Comparison of ENCODE assay signal across 8 cellular contexts in the genomic region with DNA sequence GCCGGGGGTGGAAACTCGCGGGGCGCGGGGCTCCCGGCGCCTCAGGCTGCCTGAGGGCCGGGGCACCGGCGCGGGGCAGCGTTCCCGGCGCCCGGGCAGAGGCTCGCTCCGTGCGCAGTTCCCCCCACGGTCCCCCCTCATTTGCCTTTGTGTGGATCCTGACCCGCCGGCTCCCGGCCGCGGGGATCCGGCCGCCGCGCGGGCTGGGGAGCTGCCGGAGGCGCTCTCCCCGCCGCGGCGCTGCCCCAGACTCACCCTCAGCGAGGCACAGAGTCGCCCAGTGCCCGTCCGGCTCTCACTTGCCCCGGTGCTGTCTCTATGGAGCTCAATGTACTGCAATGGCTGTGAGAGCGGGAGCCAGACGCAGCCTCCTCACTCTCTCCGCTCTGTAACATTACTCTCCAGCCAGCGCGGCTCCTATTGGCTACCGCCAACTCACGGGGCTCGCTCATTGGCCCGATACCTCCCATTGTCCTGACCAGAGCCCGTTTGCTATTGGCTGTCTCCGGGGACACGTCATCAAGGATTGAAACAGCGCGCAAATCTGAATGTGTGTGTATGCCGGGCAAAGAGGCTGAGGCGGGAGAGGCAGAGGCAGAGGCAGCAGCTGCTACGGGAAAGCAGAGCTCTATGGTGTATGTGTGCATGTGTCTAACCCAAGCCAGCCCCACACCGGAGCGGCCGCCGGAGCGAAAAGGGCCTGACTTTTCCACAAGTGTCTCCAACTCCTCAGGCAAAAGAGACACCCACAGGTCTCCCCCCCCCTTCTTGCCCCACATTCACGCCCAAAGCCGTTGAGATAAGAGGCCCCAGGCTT. TPM values are rescaled to one million over a fixed set of nuclear protein-coding genes. Genes with fewer than 3 reads are reported as not detected.
DNase-seq lines count a peak whose midpoint lies in the region; ATAC-seq, FAIRE-seq and TF ChIP-seq lines count a peak whose summit lies in the region.

A gene (minus strand): TSS at position 396 of the 817 bp plus-strand sequence. CDS start 2,256 bp downstream, outside the sequence.

- peak within 1 kb of the TSS; percentile 93 for H3K4me2 ChIP-seq in trophoblast cell (ENCODE audit: low read length)

- H2BK120ac ChIP-seq in trophoblast cell (ENCODE audit: insufficient read depth, low read length, poor library complexity) = peak within 1 kb of the TSS; percentile 93

- peak within 1 kb of the TSS; percentile 100 for H3K9ac ChIP-seq in trophoblast cell (ENCODE audit: low read length)

- peak within 1 kb of the TSS; percentile 88 to 95 (median 89) for H3K4me3 Mint-ChIP-seq in T-cell

- peak within 1 kb of the TSS; percentile 35 for H2AFZ ChIP-seq in trophoblast cell (ENCODE audit: insufficient read depth, low read length, poor library complexity)

- peak within 1 kb of the TSS; percentile 96 for H3K4me3 ChIP-seq in trophoblast cell (ENCODE audit: low read depth, low read length)
- H3K4me3 ChIP-seq in transverse colon = peak within 1 kb of the TSS; percentile 80 to 100 (median 96)

- no peak for TF ChIP-seq CTCF in transverse colon (IDR thresholded peaks at IDR 0.05)

- DNase-seq in GM12891 (ENCODE audit: insufficient read length, low spot score) (peak; percentile 74), NCI-H1436 treated with DMSO at 0.1 percent for 48 hours (lab: John Stamatoyannopoulos, UW) (peak; percentile 83), T-cell (peak; percentile 87 to 99 (median 97)), cardiac septum (ENCODE audit: low spot score) (peak; percentile 99), trophoblast cell (peak; percentile 99 to 100), transverse colon (peak; percentile 98)

- H3K4ac ChIP-seq in trophoblast cell (ENCODE audit: low read depth, low read length) = peak within 1 kb of the TSS; percentile 90

- H3K27ac ChIP-seq in adipose tissue (ENCODE audit: low read depth, low read length) (peak within 1 kb of the TSS; percentile 97), trophoblast cell (ENCODE audit: low read depth, low read length) (peak within 1 kb of the TSS; percentile 99), transverse colon (peak within 1 kb of the TSS; percentile 99 to 100 (median 100))

- peak within 1 kb of the TSS; percentile 94 for H4K91ac ChIP-seq in trophoblast cell (ENCODE audit: low read depth, low read length)

- peak within 1 kb of the TSS; percentile 91 for H3K18ac ChIP-seq in trophoblast cell (ENCODE audit: low read length)

- peak within 1 kb of the TSS; percentile 91 for H4K12ac ChIP-seq in trophoblast cell (ENCODE audit: low read depth, low read length)

- H3K14ac ChIP-seq in trophoblast cell (ENCODE audit: low read length) = peak within 1 kb of the TSS; percentile 98

- H3K27me3 ChIP-seq in trophoblast cell (ENCODE audit: insufficient read depth, low read length) (no peaks in the 10 kb centered on the region), transverse colon (no peaks in the 10 kb centered on the region)

- peak within 1 kb of the TSS; percentile 88 for H4K8ac ChIP-seq in trophoblast cell (ENCODE audit: low read depth, low read length)

- H3K23ac ChIP-seq in trophoblast cell (ENCODE audit: low read length) = no peak within 1 kb of the TSS

- ATAC-seq in HG02840 (IDR thresholded peaks at IDR 0.05; ENCODE audit: low FRiP score, unreplicated experiment) (peak; percentile 91), T-cell (replicated peaks in 1 of 4) (peak; percentile 83 to 89 (median 86))

- no peak for TF ChIP-seq EP300 in transverse colon (IDR thresholded peaks at IDR 0.05; ENCODE audit: low read depth)

- H3K4me1 ChIP-seq in trophoblast cell (ENCODE audit: control insufficient read depth in 1 of 2, insufficient read depth in 2 of 2, low read length in 2 of 2) = peaks cover 0 to 3% of the 10 kb centered on the region in 2 experiments
- H3K4me1 ChIP-seq in transverse colon = peaks cover 4 to 32% (median 23%) of the 10 kb centered on the region in 4 donors

- POLR2A ChIA-PET in T-cell (lab: Charles Lee) = interaction anchor here (0.6 to 0.8 kb wide), 5 partner anchors 45 to 315 kb away, joined by 3 to 5 read pairs (median 3); no protein-coding TSS in a partner anchor

- H3K79me2 ChIP-seq in trophoblast cell (ENCODE audit: control insufficient read depth, insufficient read depth, low read length, poor library complexity) = peaks cover 12% of the 10 kb centered on the region

- 0 to 1% (median 1%) methylated on average over 42 to 64 of the region's 64 CpGs for WGBS in adipose tissue, 3 donors
- no CpG with 5 or more reads among the region's 64 CpGs for WGBS in trophoblast cell (ENCODE audit: extremely low coverage, insufficient coverage, insufficient read length)
- 1% methylated on average over 53 of the region's 64 CpGs; no CpG with 5 or more reads in 1 of the 2 donors for WGBS in transverse colon (ENCODE audit: low coverage in 1 of 2), 2 donors

- intact Hi-C loops in cardiac septum (cut with DNase I) = loop anchor here (2.0 to 10.0 kb wide), 2 partner anchors 45 to 209 kb away; no protein-coding TSS in a partner anchor
- intact Hi-C loops in transverse colon (cut with DNase I; ENCODE audit: low total_unique reads) = loop anchor here (2.0 to 10.0 kb wide), 2 partner anchors 151 to 341 kb away; a partner anchor contains a TSS

- peak within 1 kb of the TSS; percentile 64 for H2AK5ac ChIP-seq in trophoblast cell (ENCODE audit: low read length)

- TF ChIP-seq POLR2A in GM12891 (IDR thresholded peaks at IDR 0.05; ENCODE audit: low read depth, low read length) = peak; percentile 83
- peak; percentile 99 for TF ChIP-seq POLR2A in transverse colon (IDR thresholded peaks at IDR 0.05)

- H3K79me1 ChIP-seq in trophoblast cell (ENCODE audit: low read length) = peaks cover 13% of the 10 kb centered on the region

- CTCF ChIA-PET in T-cell (lab: Charles Lee) = interaction anchor here in 1 of 2 donors (0.7 to 1.0 kb wide), 2 partner anchors 64 to 336 kb away, joined by 3 to 7 read pairs; no protein-coding TSS in a partner anchor

- peaks cover 0 to 5% of the 10 kb centered on the region in 2 experiments for H3K36me3 ChIP-seq in trophoblast cell (ENCODE audit: control insufficient read depth in 1 of 2, insufficient read depth in 2 of 2, low read length in 2 of 2)
- H3K36me3 ChIP-seq in transverse colon = peaks cover 0 to 11% (median 2%) of the 10 kb centered on the region in 4 donors

- FAIRE-seq in GM12891 (lab: Jason Lieb, UNC) = peak; percentile 100

- peaks cover 18% of the 10 kb centered on the region for H3K36me3 Mint-ChIP-seq in T-cell

- no peak within 1 kb of the TSS for H2BK12ac ChIP-seq in trophoblast cell (ENCODE audit: low read length)

- H3K27ac Mint-ChIP-seq in T-cell = peak within 1 kb of the TSS; percentile 97 to 99

- H3K9me3 ChIP-seq in trophoblast cell (ENCODE audit: insufficient read depth, low read depth, low read length) (no peaks in the 10 kb centered on the region), transverse colon (no peaks in the 10 kb centered on the region)

- in situ Hi-C loops in transverse colon (cut with MboI; ENCODE audit: low pct_ligation_motif_present in 1 of 4, low pct_unique_long_range_greater_than_20kb in 1 of 4, low sequenced_read_pairs in 3 of 4) = loop anchor here in 3 of 4 donors (5.0 to 25.0 kb wide), 3 partner anchors 61 to 328 kb away; a partner anchor contains a TSS

- H2BK5ac ChIP-seq in trophoblast cell (ENCODE audit: low read depth, low read length, poor library complexity) = peak within 1 kb of the TSS; percentile 99

- no peaks in the 10 kb centered on the region for H3K9me3 Mint-ChIP-seq in T-cell

- H3K4me1 Mint-ChIP-seq in T-cell = peaks cover 27 to 41% (median 30%) of the 10 kb centered on the region in 3 donors

- peaks cover 0 to 2% of the 10 kb centered on the region in 2 donors for H3K27me3 Mint-ChIP-seq in T-cell

TF ChIP-seq in GM12891, 5 proteins besides CTCF, POLR2A, EP300 and RAD21:
- TF ChIP-seq POU2F2 (IDR thresholded peaks at IDR 0.05; ENCODE audit: low read depth, low read length) (peak; percentile 11; the same call in 1 of the 2 replicates), PAX5 (IDR thresholded peaks at IDR 0.05; ENCODE audit: insufficient read depth, low read length, severe bottlenecking) (no peak), POLR2AphosphoS5 (IDR thresholded peaks at IDR 0.05; ENCODE audit: low read depth, low read length) (peak; percentile 93), TAF1 (IDR thresholded peaks at IDR 0.05; ENCODE audit: low read depth, low read length) (peak; percentile 81)

RNA-seq across cellular contexts. Expression of the gene that starts here (rescaled TPM):
- 428 TPM for polyA plus RNA-seq in GM12891 (2012; ENCODE audit: low read depth, missing spikeins)
- total RNA-seq in T-cell (100 to 1,000 TPM; 290 to 406 (median 300) TPM), cardiac septum (153 TPM), transverse colon (100 to 1,000 TPM; 131 to 274 (median 152) TPM)
- polyA plus RNA-seq in adipose tissue = 100 to 1,000 TPM; 105 to 354 (median 316) TPM
- 521 and 556 TPM in 2 replicates for polyA plus RNA-seq in trophoblast cell (2013)

Comparison
In these comparisons a context has a peak if more than half of its experiments do, and no peak if none do; other contexts are left out.
1. Peak in every context shown above with its lines: DNase-seq, ATAC-seq, H3K4me3 ChIP-seq and H3K27ac ChIP-seq.